Comparison of ENCODE assay signal across 1 cellular context in the genomic region with DNA sequence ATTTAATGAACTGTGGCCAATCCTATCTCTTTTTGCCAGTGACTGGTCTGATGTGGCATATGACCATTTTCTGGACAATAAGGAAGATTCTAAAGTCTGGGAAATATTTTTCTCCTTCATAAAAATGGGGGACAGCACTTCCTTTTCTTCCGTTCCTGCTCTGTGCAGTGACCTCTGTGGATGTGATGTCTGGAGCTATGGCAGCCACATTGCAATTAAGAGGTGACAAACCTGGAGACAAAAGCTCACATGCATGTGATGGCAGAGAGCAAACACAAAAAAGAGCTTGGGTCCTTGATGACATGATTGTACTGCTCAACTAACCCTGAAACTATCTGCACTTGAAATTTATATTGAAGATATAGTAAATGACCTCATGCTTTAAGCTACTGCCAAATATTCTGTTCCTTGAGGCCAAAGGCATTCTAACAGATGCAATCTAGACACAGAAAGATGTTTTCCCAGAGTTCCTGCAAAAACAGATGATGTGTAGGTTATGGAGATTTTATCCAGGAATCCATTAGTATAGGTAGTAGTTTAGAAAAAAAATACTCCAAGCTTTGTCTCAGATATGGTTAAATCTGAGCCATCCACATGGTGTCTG.
A peak's percentile ranks its signal among the peaks of the same experiment; 100 is the strongest.
TF ChIP-seq lines count a peak whose summit lies in the region.

No MANE protein-coding gene starts in this region.

TF ChIP-seq in HepG2, 621 proteins besides CTCF, POLR2A, EP300 and RAD21:
- TF ChIP-seq JUND (CRISPR knock-in tag; IDR thresholded peaks at IDR 0.05) (no peak), ZMYM3 (CRISPR knock-in tag; IDR thresholded peaks at IDR 0.05) (0 out of 2 replicates have a peak, but pooled peaks have one; percentile 42), ZNF430 (CRISPR knock-in tag; IDR thresholded peaks at IDR 0.05) (peak; percentile 3; the same call in 1 of the 2 replicates), ZNF792 (CRISPR knock-in tag; IDR thresholded peaks at IDR 0.05) (no peak), HDAC1 (CRISPR knock-in tag; IDR thresholded peaks at IDR 0.05) (0 out of 2 replicates have a peak, but pooled peaks have one; percentile 6)
